In the genomic region with DNA sequence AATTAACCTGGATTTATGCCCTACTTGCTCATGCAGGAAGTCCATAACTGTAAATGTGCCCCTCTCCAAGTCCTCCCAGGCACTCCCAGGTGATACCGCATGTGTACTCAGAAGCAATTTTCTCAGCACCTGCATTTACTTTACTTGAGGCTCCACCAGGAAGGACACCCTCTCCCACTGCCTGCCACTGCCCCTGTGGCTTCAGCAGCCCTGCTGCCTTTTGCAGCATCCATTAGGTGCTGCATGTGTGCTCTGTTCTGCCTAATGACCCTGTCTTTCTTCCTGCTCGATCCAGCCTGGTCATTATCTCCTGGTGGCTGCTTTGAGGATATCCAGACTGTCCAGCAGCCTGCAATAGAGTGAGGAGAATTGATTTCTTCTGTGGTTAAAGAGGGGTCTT, we compare ENCODE assay signal across 1 cellular context.
TF ChIP-seq lines count a peak whose summit lies in the region.

No MANE protein-coding gene starts in this region.

TF ChIP-seq in SK-N-SH treated with all-trans-retinoic acid at 6 μM for 48 hours, 23 proteins besides CTCF, POLR2A, EP300 and RAD21 (continued from another document):
- TF ChIP-seq, protein P1, sequence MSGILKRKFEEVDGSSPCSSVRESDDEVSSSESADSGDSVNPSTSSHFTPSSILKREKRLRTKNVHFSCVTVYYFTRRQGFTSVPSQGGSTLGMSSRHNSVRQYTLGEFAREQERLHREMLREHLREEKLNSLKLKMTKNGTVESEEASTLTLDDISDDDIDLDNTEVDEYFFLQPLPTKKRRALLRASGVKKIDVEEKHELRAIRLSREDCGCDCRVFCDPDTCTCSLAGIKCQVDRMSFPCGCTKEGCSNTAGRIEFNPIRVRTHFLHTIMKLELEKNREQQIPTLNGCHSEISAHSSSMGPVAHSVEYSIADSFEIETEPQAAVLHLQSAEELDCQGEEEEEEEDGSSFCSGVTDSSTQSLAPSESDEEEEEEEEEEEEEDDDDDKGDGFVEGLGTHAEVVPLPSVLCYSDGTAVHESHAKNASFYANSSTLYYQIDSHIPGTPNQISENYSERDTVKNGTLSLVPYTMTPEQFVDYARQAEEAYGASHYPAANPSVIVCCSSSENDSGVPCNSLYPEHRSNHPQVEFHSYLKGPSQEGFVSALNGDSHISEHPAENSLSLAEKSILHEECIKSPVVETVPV (CRISPR knock-in tag; IDR thresholded peaks at IDR 0.05), result no peak
- TF ChIP-seq ZFP3 (CRISPR knock-in tag; IDR thresholded peaks at IDR 0.05) (no peak), TCF4 (CRISPR knock-in tag; IDR thresholded peaks at IDR 0.05; ENCODE audit: borderline replicate concordance) (no peak), BACH2 (CRISPR knock-in tag; IDR thresholded peaks at IDR 0.05; ENCODE audit: borderline replicate concordance) (no peak), ESRRG (CRISPR knock-in tag; IDR thresholded peaks at IDR 0.05) (no peak), ZNF70 (CRISPR knock-in tag; IDR thresholded peaks at IDR 0.05) (no peak), TOX (CRISPR knock-in tag; IDR thresholded peaks at IDR 0.05; ENCODE audit: borderline replicate concordance) (no peak), CSDC2 (CRISPR knock-in tag; IDR thresholded peaks at IDR 0.05) (no peak), ZNF8 (CRISPR knock-in tag; IDR thresholded peaks at IDR 0.05) (no peak), PPARA (CRISPR knock-in tag; IDR thresholded peaks at IDR 0.05; ENCODE audit: borderline replicate concordance) (no peak), ARNTL (CRISPR knock-in tag; IDR thresholded peaks at IDR 0.05; ENCODE audit: borderline replicate concordance, low read depth) (no peak), GLIS3 (CRISPR knock-in tag; IDR thresholded peaks at IDR 0.05) (no peak)
- TF ChIP-seq, protein P2, sequence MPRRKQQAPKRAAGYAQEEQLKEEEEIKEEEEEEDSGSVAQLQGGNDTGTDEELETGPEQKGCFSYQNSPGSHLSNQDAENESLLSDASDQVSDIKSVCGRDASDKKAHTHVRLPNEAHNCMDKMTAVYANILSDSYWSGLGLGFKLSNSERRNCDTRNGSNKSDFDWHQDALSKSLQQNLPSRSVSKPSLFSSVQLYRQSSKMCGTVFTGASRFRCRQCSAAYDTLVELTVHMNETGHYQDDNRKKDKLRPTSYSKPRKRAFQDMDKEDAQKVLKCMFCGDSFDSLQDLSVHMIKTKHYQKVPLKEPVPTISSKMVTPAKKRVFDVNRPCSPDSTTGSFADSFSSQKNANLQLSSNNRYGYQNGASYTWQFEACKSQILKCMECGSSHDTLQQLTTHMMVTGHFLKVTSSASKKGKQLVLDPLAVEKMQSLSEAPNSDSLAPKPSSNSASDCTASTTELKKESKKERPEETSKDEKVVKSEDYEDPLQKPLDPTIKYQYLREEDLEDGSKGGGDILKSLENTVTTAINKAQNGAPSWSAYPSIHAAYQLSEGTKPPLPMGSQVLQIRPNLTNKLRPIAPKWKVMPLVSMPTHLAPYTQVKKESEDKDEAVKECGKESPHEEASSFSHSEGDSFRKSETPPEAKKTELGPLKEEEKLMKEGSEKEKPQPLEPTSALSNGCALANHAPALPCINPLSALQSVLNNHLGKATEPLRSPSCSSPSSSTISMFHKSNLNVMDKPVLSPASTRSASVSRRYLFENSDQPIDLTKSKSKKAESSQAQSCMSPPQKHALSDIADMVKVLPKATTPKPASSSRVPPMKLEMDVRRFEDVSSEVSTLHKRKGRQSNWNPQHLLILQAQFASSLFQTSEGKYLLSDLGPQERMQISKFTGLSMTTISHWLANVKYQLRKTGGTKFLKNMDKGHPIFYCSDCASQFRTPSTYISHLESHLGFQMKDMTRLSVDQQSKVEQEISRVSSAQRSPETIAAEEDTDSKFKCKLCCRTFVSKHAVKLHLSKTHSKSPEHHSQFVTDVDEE (CRISPR knock-in tag; IDR thresholded peaks at IDR 0.05), result no peak
